ENCODE assay signal across 14 cellular contexts in the genomic region with DNA sequence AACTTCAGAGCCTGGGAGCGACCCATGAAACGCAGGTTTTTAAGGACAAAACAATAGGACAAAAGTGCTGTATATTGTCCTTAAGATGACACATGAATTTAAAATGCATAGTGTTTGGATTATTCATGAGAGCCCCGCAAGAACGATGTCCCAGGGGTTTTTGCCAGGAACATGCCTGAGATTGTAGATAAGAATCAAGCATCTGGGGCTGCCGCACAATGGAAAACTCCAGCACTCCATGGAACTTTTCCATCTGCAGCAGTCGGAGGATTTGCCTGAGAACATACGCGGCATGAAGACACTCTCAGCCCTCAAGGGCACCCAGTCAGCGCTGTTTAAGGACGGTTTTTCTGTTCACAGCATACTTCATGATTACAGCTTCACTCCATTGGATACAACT. TPM values are rescaled to one million over a fixed set of nuclear protein-coding genes. Genes with fewer than 3 reads are reported as not detected.
DNase-seq lines count a peak whose midpoint lies in the region; ATAC-seq and TF ChIP-seq lines count a peak whose summit lies in the region.
"Had no signal": no experiment of that assay in that cellular context is flagged by ENCODE, and none has a peak within 500 bp of the region (broad histone marks: within the 10 kb centered on the region; RNA-seq: fewer than 3 reads in every experiment).

No MANE protein-coding gene starts in this region.

- intact Hi-C loops in right cardiac atrium (cut with DNase I) (loop anchor here in 3 of 4 donors (10.0 kb wide), 3 partner anchors 211 to 631 kb away; no protein-coding TSS in a partner anchor), head of caudate nucleus (cut with DNase I) (loop anchor here (10.0 kb wide), 1 partner anchor 641 kb away; no protein-coding TSS in a partner anchor), ovary (cut with DNase I) (loop anchor here in 3 of 4 donors (10.0 kb wide), 3 partner anchors 211 to 641 kb away; no protein-coding TSS in a partner anchor)

- H3K27me3 Mint-ChIP-seq in HFFc6 (ENCODE audit: insufficient read depth), result peaks cover 7% of the 10 kb centered on the region
- H3K27me3 Mint-ChIP-seq in activated CD8-positive, alpha-beta memory T cell treated with anti-CD3 and anti-CD28 coated beads, Interleukin-2, amount 10 ng/mL, durations not matched to agents 7 days and 5 days, result peaks cover 26% of the 10 kb centered on the region

- TF ChIP-seq CTCF in HFFc6 (IDR thresholded peaks at IDR 0.05) (no peak), astrocyte of the spinal cord (IDR thresholded peaks at IDR 0.05; ENCODE audit: low read depth, low read length) (no peak), GM13976 (IDR thresholded peaks at IDR 0.05; ENCODE audit: borderline replicate concordance, control extremely low read depth, extremely low read depth, insufficient read depth, missing control alignments) (no peak), ovary (IDR thresholded peaks at IDR 0.05) (no peak)

- CTCF ChIA-PET in activated CD8-positive, alpha-beta memory T cell treated with anti-CD3 and anti-CD28 coated beads, Interleukin-2, amount 10 ng/mL, durations not matched to agents 7 days and 5 days (lab: Charles Lee), result no interaction called here

- H3K27ac Mint-ChIP-seq in HFFc6, result no peak overlapping the region
- no peak overlapping the region for H3K27ac Mint-ChIP-seq in activated CD8-positive, alpha-beta memory T cell treated with anti-CD3 and anti-CD28 coated beads, Interleukin-2, amount 10 ng/mL, durations not matched to agents 7 days and 5 days
- H3K27ac Mint-ChIP-seq: stimulated activated naive CD8-positive, alpha-beta T cell treated with anti-CD3 and anti-CD28 coated beads, Interleukin-15, Interleukin-2, amounts not matched to agents 100 ng/mL and 50 ng/mL, for 24 hours had no signal

- H3K36me3 Mint-ChIP-seq in HFFc6 (ENCODE audit: low read depth), result no peaks in the 10 kb centered on the region
- no peaks in the 10 kb centered on the region for H3K36me3 Mint-ChIP-seq in activated CD8-positive, alpha-beta memory T cell treated with anti-CD3 and anti-CD28 coated beads, Interleukin-2, amount 10 ng/mL, durations not matched to agents 7 days and 5 days

- WGBS in right cardiac atrium, result 44% methylated on average over 10 of the region's 10 CpGs
- 79 to 88% (median 86%) methylated on average over 10 of the region's 10 CpGs for WGBS in ovary, 3 donors

- in situ Hi-C loops in astrocyte of the spinal cord (cut with HindIII; ENCODE audit: low sequenced_read_pairs) (no loop called here), GM13976 (cut with MboI; ENCODE audit: low sequenced_read_pairs, unreplicated experiment) (loop anchor here (25.0 kb wide), 1 partner anchor 634 kb away; no protein-coding TSS in a partner anchor)

- no peaks in the 10 kb centered on the region for H3K9me3 ChIP-seq in right cardiac atrium (ENCODE audit: control insufficient read depth, low read length)
- no peaks in the 10 kb centered on the region for H3K9me3 ChIP-seq in subcutaneous abdominal adipose tissue (ENCODE audit: control insufficient read depth in 5 of 5, low read length in 5 of 5)
- H3K9me3 ChIP-seq in ovary, result no peaks in the 10 kb centered on the region

- ATAC-seq in right cardiac atrium, result peak in 1 of 2 donors; percentile 29
- no peak for ATAC-seq in activated CD8-positive, alpha-beta memory T cell treated with anti-CD3 and anti-CD28 coated beads, Interleukin-2, amount 10 ng/mL, durations not matched to agents 7 days and 5 days

- TF ChIP-seq POLR2A in ovary (IDR thresholded peaks at IDR 0.05), result no peak

- H3K36me3 ChIP-seq in subcutaneous abdominal adipose tissue (ENCODE audit: control insufficient read depth in 5 of 5, insufficient read depth in 5 of 5, low read length in 5 of 5) (no peaks in the 10 kb centered on the region), ovary (no peaks in the 10 kb centered on the region)

- H3K4me3 ChIP-seq in astrocyte of the spinal cord (ENCODE audit: low read depth, low read length), result no peak overlapping the region
- H3K4me3 ChIP-seq in right cardiac atrium (ENCODE audit: low read length), result peak overlapping the region; percentile 7
- H3K4me3 ChIP-seq in subcutaneous abdominal adipose tissue (ENCODE audit: low read depth in 1 of 5, low read length in 5 of 5), result peak overlapping the region in 4 of 5 donors; percentile 13 to 65 (median 38)
- no peak overlapping the region for H3K4me3 ChIP-seq in ovary

- no peaks in the 10 kb centered on the region for H3K9me3 Mint-ChIP-seq in HFFc6
- H3K9me3 Mint-ChIP-seq in activated CD8-positive, alpha-beta memory T cell treated with anti-CD3 and anti-CD28 coated beads, Interleukin-2, amount 10 ng/mL, durations not matched to agents 7 days and 5 days (ENCODE audit: low read depth), result no peaks in the 10 kb centered on the region
- H3K9me3 Mint-ChIP-seq: stimulated activated naive CD8-positive, alpha-beta T cell treated with anti-CD3 and anti-CD28 coated beads, Interleukin-15, Interleukin-2, amounts not matched to agents 100 ng/mL and 50 ng/mL, for 24 hours had no signal

- H3K4me3 Mint-ChIP-seq in HFFc6, result 0 out of 2 replicates have a peak overlapping the region, but pooled peaks have one; percentile 5
- no peak overlapping the region for H3K4me3 Mint-ChIP-seq in activated CD8-positive, alpha-beta memory T cell treated with anti-CD3 and anti-CD28 coated beads, Interleukin-2, amount 10 ng/mL, durations not matched to agents 7 days and 5 days
- H3K4me3 Mint-ChIP-seq: stimulated activated naive CD8-positive, alpha-beta T cell treated with anti-CD3 and anti-CD28 coated beads, Interleukin-15, Interleukin-2, amounts not matched to agents 100 ng/mL and 50 ng/mL, for 24 hours had no signal

- peak overlapping the region in 1 of 5 donors; percentile 7 for H3K9ac ChIP-seq in subcutaneous abdominal adipose tissue (ENCODE audit: low read length in 5 of 5)

- DNase-seq in HFFc6, result peak; percentile 76
- peak; percentile 75 for DNase-seq in astrocyte of the spinal cord (ENCODE audit: low read depth, low spot score)
- no peak for DNase-seq in right cardiac atrium
- DNase-seq in GM13976 (ENCODE audit: low spot score), result no peak
- DNase-seq in head of caudate nucleus, result no peak
- no peak for DNase-seq in ovary
- DNase-seq in activated CD8-positive, alpha-beta memory T cell treated with anti-CD3 and anti-CD28 coated beads, Interleukin-2, amount 10 ng/mL, durations not matched to agents 7 days and 5 days, result no peak
- DNase-seq: activated T-cell treated with anti-CD3 and anti-CD28 coated beads, Interleukin-2, amount 50 U/mL, for 48 hours; H7; NCI-H526; occipital lobe; stimulated activated CD4-positive, alpha-beta T cell treated with anti-CD3 and anti-CD28 coated beads, Interleukin-4, amount 100 ng/mL, for 24 hours had no signal

- TF ChIP-seq EP300 in ovary (IDR thresholded peaks at IDR 0.05), result no peak

- H3K4me1 ChIP-seq in right cardiac atrium (ENCODE audit: control insufficient read depth, insufficient read depth, low read length) (peaks cover 7% of the 10 kb centered on the region), subcutaneous abdominal adipose tissue (ENCODE audit: control insufficient read depth in 5 of 5, insufficient read depth in 5 of 5, low read length in 5 of 5) (peaks cover 0 to 31% (median 5%) of the 10 kb centered on the region in 5 donors), ovary (ENCODE audit: insufficient read depth) (peaks cover under 1% of the 10 kb centered on the region)

- peak overlapping the region; percentile 77 for H3K27ac ChIP-seq in right cardiac atrium (ENCODE audit: low read length)
- peak overlapping the region; percentile 66 for H3K27ac ChIP-seq in subcutaneous abdominal adipose tissue (ENCODE audit: low read depth, low read length)
- H3K27ac ChIP-seq in ovary, result no peak overlapping the region

- H3K4me1 Mint-ChIP-seq in HFFc6 (ENCODE audit: low read depth), result peaks cover 20% of the 10 kb centered on the region
- H3K4me1 Mint-ChIP-seq in activated CD8-positive, alpha-beta memory T cell treated with anti-CD3 and anti-CD28 coated beads, Interleukin-2, amount 10 ng/mL, durations not matched to agents 7 days and 5 days, result peaks cover 8% of the 10 kb centered on the region

- H3K27me3 ChIP-seq in right cardiac atrium (ENCODE audit: control insufficient read depth, insufficient read depth), result no peaks in the 10 kb centered on the region
- peaks cover 0 to 7% (median 3%) of the 10 kb centered on the region in 5 donors for H3K27me3 ChIP-seq in subcutaneous abdominal adipose tissue (ENCODE audit: control insufficient read depth in 5 of 5, insufficient read depth in 4 of 5, low read length in 5 of 5)
- no peaks in the 10 kb centered on the region for H3K27me3 ChIP-seq in ovary

RNA-seq across cellular contexts. Expression of a gene that starts 5.3 kb away (rescaled TPM):
- total RNA-seq in HFFc6 (2021; fragmentation: NEBNext Ultra II Directional; extraction: Animal tissue kit (Norgen Biotek cat#: 25700)), result not detected
- total RNA-seq in right cardiac atrium, result 10 to 100 TPM; 10.7 to 20.1 (median 17.9) TPM
- 6.6 TPM for polyA plus RNA-seq in right cardiac atrium
- 10 to 100 TPM in 3 of 7 donors, 1 to 10 TPM in 4; 3.8 to 16.3 (median 8.2) TPM for total RNA-seq in ovary
- polyA plus RNA-seq in ovary, result 10 to 100 TPM in 1 of 2 donors, 1 to 10 TPM in 1; 9.5 to 23.1 TPM
- not detected for total RNA-seq in activated CD8-positive, alpha-beta memory T cell treated with anti-CD3 and anti-CD28 coated beads, Interleukin-2, amount 10 ng/mL, durations not matched to agents 7 days and 5 days

Comparison
In these comparisons a context has a peak if more than half of its experiments do, and no peak if none do; other contexts are left out.
1. DNase-seq: peak in HFFc6 (single experiment) and astrocyte of the spinal cord (single experiment); none in right cardiac atrium (0 of 3), GM13976 (single experiment), head of caudate nucleus (0 of 42), ovary (0 of 5) and activated CD8-positive, alpha-beta memory T cell treated with anti-CD3 and anti-CD28 coated beads, Interleukin-2, amount 10 ng/mL, durations not matched to agents 7 days and 5 days (single experiment).
2. H3K4me3 ChIP-seq: peak in right cardiac atrium (single experiment) and subcutaneous abdominal adipose tissue (4 of 5); none in astrocyte of the spinal cord (single experiment) and ovary (single experiment).
3. H3K27ac ChIP-seq: peak in right cardiac atrium (single experiment) and subcutaneous abdominal adipose tissue (single experiment); none in ovary (0 of 2).
4. RNA of a gene that starts 5.3 kb away (total RNA-seq): 10.7 to 20.1 TPM in right cardiac atrium and 3.8 to 16.3 TPM in ovary; not detected in HFFc6 and not detected in activated CD8-positive, alpha-beta memory T cell treated with anti-CD3 and anti-CD28 coated beads, Interleukin-2, amount 10 ng/mL, durations not matched to agents 7 days and 5 days; every median in the first group is over 4 times any median in the second.